Comparison of ENCODE assay signal across 22 cellular contexts in the genomic region with DNA sequence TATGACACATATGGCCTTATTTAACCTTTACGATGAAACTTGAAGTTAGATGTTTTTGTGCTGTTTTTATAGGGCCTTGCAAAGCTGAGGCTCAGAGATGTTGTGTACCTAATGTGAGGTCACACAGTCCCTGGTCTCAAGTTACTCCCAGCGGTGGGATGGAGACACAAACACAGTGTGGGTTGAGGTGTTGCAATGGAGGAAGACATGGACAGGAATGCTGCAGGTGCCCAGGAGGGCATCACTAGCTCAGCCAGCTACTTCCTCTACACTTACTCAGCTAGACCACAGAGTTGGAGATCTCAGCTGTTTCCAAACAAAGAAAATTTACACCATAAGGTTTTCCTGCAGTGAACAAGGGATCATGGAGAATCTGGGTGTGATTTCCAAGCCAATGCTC. TPM values are rescaled to one million over a fixed set of nuclear protein-coding genes. Genes with fewer than 3 reads are reported as not detected.
"Had no signal": no experiment of that assay in that cellular context is flagged by ENCODE, and none has a peak within 500 bp of the region (broad histone marks: within the 10 kb centered on the region; RNA-seq: fewer than 3 reads in every experiment).

No MANE protein-coding gene starts in this region.

- DNase-seq: activated CD4-positive, alpha-beta T cell treated with anti-CD3 and anti-CD28 coated beads for 36 hours; activated CD8-positive, alpha-beta memory T cell treated with anti-CD3 and anti-CD28 coated beads, Interleukin-2, amount 50 U/mL, for 4 hours; activated CD8-positive, alpha-beta T cell treated with anti-CD3 and anti-CD28 coated beads for 36 hours; activated T-cell treated with anti-CD3 and anti-CD28 coated beads, Interleukin-2, amount 50 U/mL, for 1 hour; aorta; caudate nucleus; Karpas-422; MM.1S; NCI-H1436 treated with DMSO at 0.1 percent for 48 hours; NCI-H187; NCI-H446; NCI-H524; Right ventricle myocardium superior; SJCRH30; SK-N-SH; T-helper 1 cell; WERI-Rb-1 had no signal

- ATAC-seq: activated CD4-positive, alpha-beta T cell treated with anti-CD3 and anti-CD28 coated beads for 36 hours; activated CD8-positive, alpha-beta T cell treated with anti-CD3 and anti-CD28 coated beads for 36 hours; Panc1 had no signal

- H3K9me3 ChIP-seq: breast epithelium, SJCRH30, SK-N-SH had no signal

- H3K27me3 ChIP-seq: SJCRH30 had no signal

- H3K4me2 ChIP-seq: SK-N-SH had no signal

- H3K4me3 ChIP-seq: breast epithelium, SJCRH30 had no signal

- H3K9ac ChIP-seq: SK-N-SH had no signal

- H3K36me3 ChIP-seq: breast epithelium, SJCRH30, WERI-Rb-1 had no signal

- H3K27ac ChIP-seq: breast epithelium, RWPE1, SJCRH30, WERI-Rb-1 had no signal

- H3K4me1 ChIP-seq: breast epithelium, SJCRH30 had no signal

RNA-seq across cellular contexts. Expression of gene LHX5, which starts 15.5 kb away (rescaled TPM):
- total RNA-seq: activated CD4-positive, alpha-beta T cell treated with anti-CD3 and anti-CD28 coated beads for 36 hours; activated CD8-positive, alpha-beta T cell treated with anti-CD3 and anti-CD28 coated beads for 36 hours; aorta; breast epithelium; chondrocyte; Right ventricle myocardium superior; SJCRH30; T-helper 2 cell treated with Interferon-gamma antibody and Interleukin-4, amounts not matched to agents 100 ng/mL and 5 ng/mL, for 36 hours had no signal
- polyA plus RNA-seq: aorta, SK-N-SH had no signal

RNA-seq across cellular contexts. Expression of gene SDSL, which starts 34.0 kb away (rescaled TPM):
- total RNA-seq: activated CD8-positive, alpha-beta T cell treated with anti-CD3 and anti-CD28 coated beads for 36 hours had no signal

RNA-seq across cellular contexts. Expression of gene SDS, which starts 52.5 kb away (rescaled TPM):
- total RNA-seq: activated CD4-positive, alpha-beta T cell treated with anti-CD3 and anti-CD28 coated beads for 36 hours; activated CD8-positive, alpha-beta T cell treated with anti-CD3 and anti-CD28 coated beads for 36 hours; chondrocyte; Right ventricle myocardium superior; SJCRH30; T-helper 2 cell treated with Interferon-gamma antibody and Interleukin-4, amounts not matched to agents 100 ng/mL and 5 ng/mL, for 36 hours had no signal
